17 cellular contexts compared by ENCODE assay signal in genomic region chr18:46378864-46379207, GRCh38.
DNase-seq lines count a peak whose midpoint lies in the region; ATAC-seq and TF ChIP-seq lines count a peak whose summit lies in the region.
"Had no signal": no experiment of that assay in that cellular context is flagged by ENCODE, and none has a peak within 500 bp of the region (broad histone marks: within the 10 kb centered on the region; RNA-seq: fewer than 3 reads in every experiment).

No MANE protein-coding gene starts in this region.

- H3K27ac Mint-ChIP-seq in natural killer cell, result peak overlapping the region; percentile 8 to 53
- H3K27ac Mint-ChIP-seq in natural killer cell treated with Interleukin-12 subunit alpha and Interleukin-12 subunit beta and Interleukin-15 and Interleukin-18, amount 100 ng/mL, for 72 hours, result peak overlapping the region in 1 of 2 donors; percentile 16
- H3K27ac Mint-ChIP-seq in glutamatergic neuron (ENCODE audit: unreplicated experiment), result peak overlapping the region; percentile 20
- H3K27ac Mint-ChIP-seq: CD4-positive, alpha-beta T cell; GM23338; HFFc6; IgD-negative memory B cell had no signal

- no peak overlapping the region for H3K4me3 ChIP-seq in ovary
- H3K4me3 ChIP-seq: GM23338 had no signal

- TF ChIP-seq CTCF in natural killer cell (IDR thresholded peaks at IDR 0.05) (no peak), RWPE1 (conservative IDR thresholded peaks at IDR 0.05; ENCODE audit: low read depth) (no peak), glutamatergic neuron (IDR thresholded peaks at IDR 0.05; ENCODE audit: partially characterized antibody, unreplicated experiment) (no peak), ovary (IDR thresholded peaks at IDR 0.05) (no peak)

- no peak for TF ChIP-seq EP300 in ovary (IDR thresholded peaks at IDR 0.05)

- ATAC-seq in natural killer cell, result no peak
- no peak for ATAC-seq in natural killer cell treated with Interleukin-12 subunit alpha and Interleukin-12 subunit beta and Interleukin-15 and Interleukin-18, amount 100 ng/mL, for 72 hours
- ATAC-seq in HG03095 (IDR thresholded peaks at IDR 0.05; ENCODE audit: unreplicated experiment), result no peak
- ATAC-seq: GM23338, HCT116 had no signal

- H3K4me3 Mint-ChIP-seq in natural killer cell (no peak overlapping the region), glutamatergic neuron (ENCODE audit: unreplicated experiment) (no peak overlapping the region)
- H3K4me3 Mint-ChIP-seq in natural killer cell treated with Interleukin-12 subunit alpha and Interleukin-12 subunit beta and Interleukin-15 and Interleukin-18, amount 100 ng/mL, for 72 hours, result no peak overlapping the region
- H3K4me3 Mint-ChIP-seq: CD4-positive, alpha-beta T cell; GM23338; HFFc6; IgD-negative memory B cell had no signal

- H3K27me3 ChIP-seq in ovary, result no peaks in the 10 kb centered on the region

- DNase-seq in natural killer cell, result no peak
- DNase-seq in natural killer cell treated with Interleukin-12 subunit alpha and Interleukin-12 subunit beta and Interleukin-15 and Interleukin-18, amount 100 ng/mL, for 72 hours (ENCODE audit: low spot score), result no peak
- no peak for DNase-seq in RWPE1 (ENCODE audit: low spot score)
- DNase-seq in glutamatergic neuron, result no peak
- no peak for DNase-seq in activated CD4-positive, alpha-beta T cell treated with anti-CD3 and anti-CD28 coated beads for 4 hours
- DNase-seq in ovary, result no peak
- DNase-seq: ACHN; CD4-positive, alpha-beta T cell; DMS153; DMS79; GDM1; HFFc6 had no signal

- H3K27ac ChIP-seq in RWPE1 (peak overlapping the region; percentile 5; the same call in 1 of the 2 replicates), ovary (no peak overlapping the region)
- H3K27ac ChIP-seq: C4-2B had no signal

- H3K4me1 Mint-ChIP-seq in natural killer cell (peaks cover 63 to 88% of the 10 kb centered on the region in 2 donors), glutamatergic neuron (ENCODE audit: low read depth, unreplicated experiment) (peaks cover 27% of the 10 kb centered on the region)
- peaks cover 17 to 47% of the 10 kb centered on the region in 2 donors for H3K4me1 Mint-ChIP-seq in natural killer cell treated with Interleukin-12 subunit alpha and Interleukin-12 subunit beta and Interleukin-15 and Interleukin-18, amount 100 ng/mL, for 72 hours (ENCODE audit: low read depth in 2 of 2)
- H3K4me1 Mint-ChIP-seq: IgD-negative memory B cell had no signal

- CTCF ChIA-PET in RWPE1 (lab: Yijun Ruan, JAX), result interaction anchor here (0.6 kb wide), 1 partner anchor 205 kb away, joined by 3 read pairs; no protein-coding TSS in a partner anchor

- TF ChIP-seq POLR2A in ovary (IDR thresholded peaks at IDR 0.05), result no peak

- intact Hi-C loops in natural killer cell (cut with micrococcal nuclease) (no loop called here), ovary (cut with DNase I) (no loop called here)

- H3K27me3 Mint-ChIP-seq in natural killer cell (ENCODE audit: low read depth in 2 of 2) (no peaks in the 10 kb centered on the region), glutamatergic neuron (ENCODE audit: unreplicated experiment) (peaks cover 14% of the 10 kb centered on the region)
- no peaks in the 10 kb centered on the region for H3K27me3 Mint-ChIP-seq in natural killer cell treated with Interleukin-12 subunit alpha and Interleukin-12 subunit beta and Interleukin-15 and Interleukin-18, amount 100 ng/mL, for 72 hours
- H3K27me3 Mint-ChIP-seq: CD4-positive, alpha-beta T cell had no signal

- POLR2A ChIA-PET in RWPE1 (lab: Yijun Ruan, JAX; ENCODE audit: low non-redundant PET), result no interaction called here

- no peaks in the 10 kb centered on the region for H3K36me3 Mint-ChIP-seq in natural killer cell
- H3K36me3 Mint-ChIP-seq in natural killer cell treated with Interleukin-12 subunit alpha and Interleukin-12 subunit beta and Interleukin-15 and Interleukin-18, amount 100 ng/mL, for 72 hours, result no peaks in the 10 kb centered on the region
- H3K36me3 Mint-ChIP-seq in glutamatergic neuron (ENCODE audit: unreplicated experiment), result no peaks in the 10 kb centered on the region

- no peaks in the 10 kb centered on the region for H3K4me1 ChIP-seq in ovary (ENCODE audit: insufficient read depth)

- H3K9me3 ChIP-seq in ovary, result no peaks in the 10 kb centered on the region

- H3K36me3 ChIP-seq in ovary, result no peaks in the 10 kb centered on the region

- H3K9me3 Mint-ChIP-seq in natural killer cell (no peaks in the 10 kb centered on the region), glutamatergic neuron (ENCODE audit: unreplicated experiment) (peaks cover 9% of the 10 kb centered on the region)
- H3K9me3 Mint-ChIP-seq in natural killer cell treated with Interleukin-12 subunit alpha and Interleukin-12 subunit beta and Interleukin-15 and Interleukin-18, amount 100 ng/mL, for 72 hours, result no peaks in the 10 kb centered on the region
- H3K9me3 Mint-ChIP-seq: CD4-positive, alpha-beta T cell; GM23338; HFFc6; IgD-negative memory B cell had no signal

- 73 to 82% (median 80%) methylated on average over 4 of the region's 4 CpGs for WGBS in ovary, 3 donors
